In the genomic region with DNA sequence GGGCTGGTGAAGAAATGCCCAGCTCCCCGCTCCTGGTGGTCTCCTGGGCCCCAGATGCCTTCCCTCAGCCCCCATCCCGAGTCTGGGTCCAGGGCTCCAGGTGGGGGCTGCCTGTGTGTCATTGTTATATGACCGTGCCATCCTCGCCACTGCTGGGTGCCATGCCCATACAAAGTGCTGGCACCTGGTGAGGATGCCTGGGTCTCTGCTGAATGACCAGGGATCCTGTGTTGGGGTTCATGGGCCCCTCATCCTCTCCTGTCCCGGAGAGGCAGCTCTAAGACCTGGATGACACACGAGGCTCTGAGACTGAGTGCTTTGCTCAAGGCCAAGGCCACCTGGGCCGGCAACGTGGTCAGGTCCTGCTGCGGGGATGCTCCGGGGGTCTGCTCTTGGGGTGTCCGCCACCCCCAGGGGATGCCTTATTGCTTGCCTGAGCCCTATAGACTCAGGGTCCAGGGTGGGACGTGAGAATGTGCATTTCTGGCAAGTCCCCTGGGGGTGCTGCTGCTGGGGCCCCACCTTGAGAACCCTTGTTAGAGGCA, we compare ENCODE assay signal across 6 cellular contexts.
A peak's percentile ranks its signal among the peaks of the same experiment; 100 is the strongest.
DNase-seq lines count a peak whose midpoint lies in the region; TF ChIP-seq lines count a peak whose summit lies in the region.
"Not testable (repeated sequence)": the region's sequence is repeated elsewhere in the genome, so short reads cannot be mapped to it uniquely, and the experiment has no call there.

No MANE protein-coding gene starts in this region.

- not testable (repeated sequence) for H3K27me3 Mint-ChIP-seq in activated T-cell treated with anti-CD3 and anti-CD28 coated beads, Interleukin-2, amount 50 U/mL, for 24 hours; type B pancreatic cell

- H3K4me3 ChIP-seq in sigmoid colon: not testable (repeated sequence)

- TF ChIP-seq POLR2A in sigmoid colon (IDR thresholded peaks at IDR 0.05): not testable (repeated sequence)

- H3K9me3 ChIP-seq in sigmoid colon: not testable (repeated sequence)

- WGBS in sigmoid colon, 2 donors: 89 to 93% methylated on average over 12 of the region's 12 CpGs

- H3K27me3 ChIP-seq in sigmoid colon: not testable (repeated sequence)

- H3K27ac ChIP-seq in sigmoid colon: peak overlapping the region in 2 of 4 donors; percentile 40 to 74

- peak; percentile 11 for DNase-seq in activated T-cell treated with anti-CD3 and anti-CD28 coated beads, Interleukin-2, amount 50 U/mL, for 24 hours
- DNase-seq in ecto neural progenitor cell (ENCODE audit: low spot score): peak; percentile 21
- DNase-seq in islet precursor cell: peak; percentile 16
- DNase-seq in mesenteric fat pad (ENCODE audit: low spot score): peak; percentile 74
- DNase-seq in sigmoid colon: peak; percentile 42
- peak; percentile 58 for DNase-seq in type B pancreatic cell (ENCODE audit: extremely low spot score, unreplicated experiment)

- not testable (repeated sequence) for H3K27ac Mint-ChIP-seq in activated T-cell treated with anti-CD3 and anti-CD28 coated beads, Interleukin-2, amount 50 U/mL, for 24 hours; type B pancreatic cell

- H3K4me1 ChIP-seq in sigmoid colon: peaks cover 0 to 42% (median 25%) of the 10 kb centered on the region in 4 donors

- H3K4me3 Mint-ChIP-seq in activated T-cell treated with anti-CD3 and anti-CD28 coated beads, Interleukin-2, amount 50 U/mL, for 24 hours; type B pancreatic cell: not testable (repeated sequence)

- not testable (repeated sequence) for H3K9me3 Mint-ChIP-seq in activated T-cell treated with anti-CD3 and anti-CD28 coated beads, Interleukin-2, amount 50 U/mL, for 24 hours; type B pancreatic cell

- not testable (repeated sequence) for TF ChIP-seq EP300 in sigmoid colon (IDR thresholded peaks at IDR 0.05)

- H3K4me1 Mint-ChIP-seq in activated T-cell treated with anti-CD3 and anti-CD28 coated beads, Interleukin-2, amount 50 U/mL, for 24 hours (ENCODE audit: low read depth); type B pancreatic cell (ENCODE audit: unreplicated experiment): not testable (repeated sequence)

- H3K36me3 ChIP-seq in sigmoid colon: not testable (repeated sequence)

- TF ChIP-seq CTCF in sigmoid colon (IDR thresholded peaks at IDR 0.05); type B pancreatic cell (conservative IDR thresholded peaks at IDR 0.05): not testable (repeated sequence)

- intact Hi-C loops in sigmoid colon (cut with DNase I): not testable (repeated sequence)

- H3K36me3 Mint-ChIP-seq in activated T-cell treated with anti-CD3 and anti-CD28 coated beads, Interleukin-2, amount 50 U/mL, for 24 hours (ENCODE audit: low read depth): peaks cover 18% of the 10 kb centered on the region
- not testable (repeated sequence) for H3K36me3 Mint-ChIP-seq in type B pancreatic cell

Comparison
In these comparisons a context has a peak if more than half of its experiments do, and no peak if none do; other contexts are left out.
1. DNase-seq: peak in every context shown above with its lines; median percentile 74 in mesenteric fat pad; 58 in type B pancreatic cell; 42 in sigmoid colon; 21 in ecto neural progenitor cell; 16 in islet precursor cell; 11 in activated T-cell treated with anti-CD3 and anti-CD28 coated beads, Interleukin-2, amount 50 U/mL, for 24 hours.